ENCODE assay signal across 25 cellular contexts in the genomic region with DNA sequence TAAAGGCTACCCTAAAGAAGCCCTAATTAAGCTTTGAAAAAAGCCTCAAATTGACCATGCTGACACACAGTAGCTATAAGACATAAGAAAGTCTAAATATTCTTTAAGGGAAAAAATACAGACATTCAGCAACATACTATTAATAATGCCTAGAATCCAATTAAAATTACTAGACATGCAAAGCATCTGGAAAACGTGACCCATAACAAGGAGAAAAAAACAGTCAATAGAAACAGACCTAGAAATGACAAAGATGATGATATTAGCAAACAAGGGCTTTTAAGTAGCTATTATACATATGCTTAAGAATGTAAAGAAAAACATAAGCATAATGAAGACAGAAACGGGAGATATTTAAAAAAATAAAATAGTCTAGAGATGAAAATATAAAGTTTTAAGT.
"Had no signal": no experiment of that assay in that cellular context is flagged by ENCODE, and none has a peak within 500 bp of the region (broad histone marks: within the 10 kb centered on the region; RNA-seq: fewer than 3 reads in every experiment).

No MANE protein-coding gene starts in this region.

- H3K27ac ChIP-seq: colonic mucosa, coronary artery, dorsolateral prefrontal cortex, epithelial cell of prostate, esophagus muscularis mucosa, esophagus squamous epithelium, foreskin keratinocyte, gastrocnemius medialis, gastroesophageal sphincter, heart left ventricle, heart right ventricle, hepatocyte had no signal

- H3K9me3 ChIP-seq: colonic mucosa, esophagus squamous epithelium had no signal

- H3K4me3 ChIP-seq: colonic mucosa, coronary artery, dorsolateral prefrontal cortex, esophagus muscularis mucosa, esophagus squamous epithelium, gastrocnemius medialis, gastroesophageal sphincter, heart left ventricle, heart right ventricle, hepatocyte had no signal

- ATAC-seq: effector memory CD8-positive, alpha-beta T cell; esophagus mucosa; foreskin keratinocyte; gastrocnemius medialis; gastroesophageal sphincter; heart left ventricle; heart right ventricle had no signal

- H3K36me3 ChIP-seq: colonic mucosa, esophagus muscularis mucosa, esophagus squamous epithelium, gastrocnemius medialis, gastroesophageal sphincter, heart left ventricle, heart right ventricle had no signal

- DNase-seq: colonic mucosa; cortex of kidney; dermis blood vessel endothelial cell; dorsolateral prefrontal cortex; effector CD4-positive, alpha-beta T cell; effector CD8-positive, alpha-beta T cell; effector memory CD4-positive, alpha-beta T cell; effector memory CD8-positive, alpha-beta T cell; endodermal cell; erythroblast; esophagus squamous epithelium; foreskin fibroblast; foreskin keratinocyte; foreskin melanocyte; gastrocnemius medialis; glutamatergic neuron; head of caudate nucleus; heart left ventricle; heart right ventricle had no signal

- H3K4me1 ChIP-seq: colonic mucosa, esophagus muscularis mucosa, esophagus squamous epithelium, foreskin keratinocyte, gastrocnemius medialis, gastroesophageal sphincter, heart left ventricle, heart right ventricle had no signal
